ENCODE assay signal across 9 cellular contexts in the genomic region with DNA sequence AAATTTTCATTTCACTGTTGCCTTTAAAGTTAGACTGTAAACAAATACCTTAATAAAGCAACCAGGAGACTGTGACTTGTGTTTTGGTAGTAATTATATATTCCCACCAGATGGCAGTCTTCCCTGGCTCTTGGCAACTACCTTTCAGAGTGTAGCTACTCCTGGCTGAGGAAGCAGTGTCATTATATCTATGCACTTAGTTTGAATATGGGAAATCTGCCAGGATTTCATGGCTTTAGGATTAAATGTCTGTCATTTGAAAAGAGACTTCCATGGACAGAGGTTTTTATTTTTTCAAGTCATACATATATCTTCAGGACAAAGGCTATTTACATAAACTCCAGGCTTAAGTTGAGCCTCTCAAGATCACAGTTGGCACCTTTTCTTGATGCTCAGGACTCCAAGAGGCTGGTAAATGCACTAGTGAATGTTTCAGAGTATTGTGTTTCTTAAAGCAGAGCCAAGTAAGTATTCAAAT.
DNase-seq lines count a peak whose midpoint lies in the region; ATAC-seq and TF ChIP-seq lines count a peak whose summit lies in the region.
"Had no signal": no experiment of that assay in that cellular context is flagged by ENCODE, and none has a peak within 500 bp of the region (broad histone marks: within the 10 kb centered on the region; RNA-seq: fewer than 3 reads in every experiment).

No MANE protein-coding gene starts in this region.

- H3K4me3 ChIP-seq in cardiac fibroblast (replicated peaks in 1 of 2; ENCODE audit: low read depth in 2 of 2, low read length in 2 of 2) (no peak overlapping the region), kidney epithelial cell (ENCODE audit: low read depth, low read length) (no peak overlapping the region)

- peak; percentile 71 for TF ChIP-seq CTCF in CD14-positive monocyte (IDR thresholded peaks at IDR 0.05)
- TF ChIP-seq CTCF in cardiac fibroblast (IDR thresholded peaks at IDR 0.05; ENCODE audit: low read depth, low read length), result peak; percentile 46
- TF ChIP-seq CTCF in kidney epithelial cell (IDR thresholded peaks at IDR 0.05; ENCODE audit: insufficient read depth, low read length, poor library complexity, severe bottlenecking), result peak; percentile 56

- intact Hi-C loops in CD14-positive monocyte (cut with micrococcal nuclease), result no loop called here

- H3K9me3 Mint-ChIP-seq in CD14-positive monocyte, result peaks cover 0 to 1% (median 0%) of the 10 kb centered on the region in 7 donors
- H3K9me3 Mint-ChIP-seq in stimulated activated naive B cell treated with anti-CD40 and anti-IgM and Interleukin-4, amounts not matched to agents 10 μg/mL and 1 μg/mL and 100 μg/mL, for 72 hours, result no peaks in the 10 kb centered on the region
- H3K9me3 Mint-ChIP-seq: activated B cell treated with CpG ODN at 0.5 μM for 24 hours had no signal

- H3K27me3 ChIP-seq in kidney epithelial cell (ENCODE audit: control insufficient read depth, insufficient read depth, low read length), result no peaks in the 10 kb centered on the region

- H3K27ac Mint-ChIP-seq in CD14-positive monocyte, result no peak overlapping the region
- no peak overlapping the region for H3K27ac Mint-ChIP-seq in stimulated activated naive B cell treated with anti-CD40 and anti-IgM and Interleukin-4, amounts not matched to agents 10 μg/mL and 1 μg/mL and 100 μg/mL, for 72 hours
- H3K27ac Mint-ChIP-seq: activated B cell treated with CpG ODN at 0.5 μM for 24 hours had no signal

- no peaks in the 10 kb centered on the region for H3K36me3 ChIP-seq in kidney epithelial cell (ENCODE audit: control insufficient read depth, insufficient read depth, low read length)

- no peaks in the 10 kb centered on the region for H3K4me1 Mint-ChIP-seq in CD14-positive monocyte
- no peaks in the 10 kb centered on the region for H3K4me1 Mint-ChIP-seq in stimulated activated naive B cell treated with anti-CD40 and anti-IgM and Interleukin-4, amounts not matched to agents 10 μg/mL and 1 μg/mL and 100 μg/mL, for 72 hours

- peaks cover 0 to 2% (median 2%) of the 10 kb centered on the region in 3 donors for H3K27me3 Mint-ChIP-seq in CD14-positive monocyte (ENCODE audit: low read depth in 3 of 3)
- H3K27me3 Mint-ChIP-seq in stimulated activated naive B cell treated with anti-CD40 and anti-IgM and Interleukin-4, amounts not matched to agents 10 μg/mL and 1 μg/mL and 100 μg/mL, for 72 hours, result peaks cover 0 to 10% of the 10 kb centered on the region in 2 donors
- H3K27me3 Mint-ChIP-seq: activated B cell treated with CpG ODN at 0.5 μM for 24 hours had no signal

- DNase-seq in CD14-positive monocyte (ENCODE audit: low spot score), result no peak
- peak; percentile 49 for DNase-seq in NCI-H1436 (lab: John Stamatoyannopoulos, UW)
- peak; percentile 67 for DNase-seq in SKM-1 (lab: John Stamatoyannopoulos, UW; ENCODE audit: unreplicated experiment)
- peak; percentile 80 to 84 for DNase-seq in cardiac fibroblast (ENCODE audit: low read depth in 2 of 2)
- peak; percentile 25 for DNase-seq in kidney epithelial cell (ENCODE audit: low read depth)
- DNase-seq in stimulated activated naive B cell treated with anti-CD40 and anti-IgM and Interleukin-4, amounts not matched to agents 10 μg/mL and 1 μg/mL and 100 μg/mL, for 72 hours, result peak; percentile 8
- DNase-seq: activated B cell treated with CpG ODN at 0.5 μM for 24 hours had no signal

- ATAC-seq in GM18858 (IDR thresholded peaks at IDR 0.05; ENCODE audit: unreplicated experiment) (peak; percentile 97), HG02973 (IDR thresholded peaks at IDR 0.05; ENCODE audit: unreplicated experiment) (peak; percentile 92)
- peak; percentile 74 to 87 for ATAC-seq in stimulated activated naive B cell treated with anti-CD40 and anti-IgM and Interleukin-4, amounts not matched to agents 10 μg/mL and 1 μg/mL and 100 μg/mL, for 72 hours (replicated peaks)

- H3K4me3 Mint-ChIP-seq in CD14-positive monocyte, result no peak overlapping the region
- no peak overlapping the region for H3K4me3 Mint-ChIP-seq in stimulated activated naive B cell treated with anti-CD40 and anti-IgM and Interleukin-4, amounts not matched to agents 10 μg/mL and 1 μg/mL and 100 μg/mL, for 72 hours
- H3K4me3 Mint-ChIP-seq: activated B cell treated with CpG ODN at 0.5 μM for 24 hours had no signal

- no peaks in the 10 kb centered on the region for H3K36me3 Mint-ChIP-seq in CD14-positive monocyte
- no peaks in the 10 kb centered on the region for H3K36me3 Mint-ChIP-seq in stimulated activated naive B cell treated with anti-CD40 and anti-IgM and Interleukin-4, amounts not matched to agents 10 μg/mL and 1 μg/mL and 100 μg/mL, for 72 hours
